ENCODE assay signal across 23 cellular contexts in the genomic region with DNA sequence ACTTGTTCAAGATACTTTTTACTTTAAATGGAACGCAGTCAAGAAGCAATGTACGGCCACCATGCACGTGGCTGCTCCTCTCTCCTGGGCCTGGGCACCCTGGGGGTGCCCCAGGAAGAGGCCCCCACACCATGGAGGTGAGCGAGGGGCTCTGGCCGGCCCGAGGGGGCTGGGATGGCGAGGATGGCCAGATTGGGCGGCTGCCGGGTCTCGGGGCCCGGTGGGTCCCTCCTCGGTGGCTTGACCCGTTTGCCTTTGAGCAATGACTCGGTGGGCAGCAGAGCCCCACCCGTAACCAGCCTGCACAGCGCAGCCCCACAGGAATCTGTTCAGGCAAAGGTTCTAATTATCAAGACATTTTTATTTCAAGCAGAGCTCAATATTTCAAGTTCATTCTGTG.
"Had no signal": no experiment of that assay in that cellular context is flagged by ENCODE, and none has a peak within 500 bp of the region (broad histone marks: within the 10 kb centered on the region; RNA-seq: fewer than 3 reads in every experiment).

No MANE protein-coding gene starts in this region.

- H3K27me3 Mint-ChIP-seq: activated CD4-positive, alpha-beta memory T cell treated with anti-CD3 and anti-CD28 coated beads for 36 hours; activated naive CD8-positive, alpha-beta T cell treated with anti-CD3 and anti-CD28 coated beads, Interleukin-2, amount 10 ng/mL, durations not matched to agents 7 days and 5 days; natural killer cell treated with Interleukin-12 subunit alpha and Interleukin-12 subunit beta and Interleukin-15 and Interleukin-18, amount 100 ng/mL, for 72 hours had no signal

- ATAC-seq: left lung; natural killer cell treated with Interleukin-12 subunit alpha and Interleukin-12 subunit beta and Interleukin-15 and Interleukin-18, amount 100 ng/mL, for 72 hours; pancreas had no signal

- H3K27me3 ChIP-seq: colonic mucosa, upper lobe of left lung had no signal

- H3K4me2 ChIP-seq: hepatocyte, smooth muscle cell had no signal

- H3K36me3 ChIP-seq: colonic mucosa, esophagus muscularis mucosa, left lung, neutrophil, pancreas, right lobe of liver, upper lobe of left lung had no signal

- H3K4me3 Mint-ChIP-seq: activated CD4-positive, alpha-beta memory T cell treated with anti-CD3 and anti-CD28 coated beads for 36 hours; activated naive CD4-positive, alpha-beta T cell treated with anti-CD3 and anti-CD28 coated beads for 36 hours; activated naive CD8-positive, alpha-beta T cell treated with anti-CD3 and anti-CD28 coated beads, Interleukin-2, amount 10 ng/mL, durations not matched to agents 7 days and 5 days; immature natural killer cell; natural killer cell treated with Interleukin-12 subunit alpha and Interleukin-12 subunit beta and Interleukin-15 and Interleukin-18, amount 100 ng/mL, for 72 hours; T-helper 1 cell treated with Interleukin-12 subunit alpha and Interleukin-12 subunit beta and Interleukin-4 antibody, amounts not matched to agents 30 μg/mL and 1 μg/mL, for 36 hours had no signal

- H3K9me3 ChIP-seq: colonic mucosa, esophagus muscularis mucosa, left lung, neutrophil, pancreas, right lobe of liver, upper lobe of left lung had no signal

- H3K4me1 ChIP-seq: colonic mucosa, pancreas, right lobe of liver had no signal

- H3K27ac ChIP-seq: colonic mucosa, esophagus muscularis mucosa, hepatocyte, neutrophil, pancreas had no signal

- H3K9me3 Mint-ChIP-seq: activated CD4-positive, alpha-beta memory T cell treated with anti-CD3 and anti-CD28 coated beads for 36 hours; activated naive CD4-positive, alpha-beta T cell treated with anti-CD3 and anti-CD28 coated beads for 36 hours; activated naive CD8-positive, alpha-beta T cell treated with anti-CD3 and anti-CD28 coated beads, Interleukin-2, amount 10 ng/mL, durations not matched to agents 7 days and 5 days; activated T-helper 2 cell treated with anti-CD3 and anti-CD28 coated beads, Interferon-gamma antibody, Interleukin-2, Interleukin-4, amounts not matched to agents 10 μg/mL and 5 μg/mL and 100 μg/mL, durations not matched to agents 14 hours and 24 hours and 36 hours; immature natural killer cell; natural killer cell treated with Interleukin-12 subunit alpha and Interleukin-12 subunit beta and Interleukin-15 and Interleukin-18, amount 100 ng/mL, for 72 hours; T-helper 1 cell treated with Interleukin-12 subunit alpha and Interleukin-12 subunit beta and Interleukin-4 antibody, amounts not matched to agents 30 μg/mL and 1 μg/mL, for 36 hours had no signal

- DNase-seq: activated CD4-positive, alpha-beta memory T cell treated with anti-CD3 and anti-CD28 coated beads for 36 hours; activated CD4-positive, CD25-positive, alpha-beta regulatory T cell; activated naive CD4-positive, alpha-beta T cell treated with anti-CD3 and anti-CD28 coated beads for 36 hours; activated naive CD8-positive, alpha-beta T cell treated with anti-CD3 and anti-CD28 coated beads, Interleukin-2, amount 10 ng/mL, durations not matched to agents 7 days and 5 days; amygdala; colonic mucosa; glutamatergic neuron; immature natural killer cell; kidney glomerular epithelial cell; stimulated activated CD4-positive, alpha-beta T cell treated with anti-CD3 and anti-CD28 coated beads, Interleukin-4, amount 100 ng/mL, for 1 hour; stimulated activated naive CD4-positive, alpha-beta T cell treated with Interleukin-2 at 50 U/mL for 16 hours; T1000 had no signal

- H3K4me3 ChIP-seq: colonic mucosa, esophagus muscularis mucosa, hepatocyte, left lung, pancreas, right lobe of liver, smooth muscle cell, upper lobe of left lung had no signal

- H3K27ac Mint-ChIP-seq: activated CD4-positive, alpha-beta memory T cell treated with anti-CD3 and anti-CD28 coated beads for 36 hours; activated naive CD4-positive, alpha-beta T cell treated with anti-CD3 and anti-CD28 coated beads for 36 hours; activated naive CD8-positive, alpha-beta T cell treated with anti-CD3 and anti-CD28 coated beads, Interleukin-2, amount 10 ng/mL, durations not matched to agents 7 days and 5 days; activated T-helper 2 cell treated with anti-CD3 and anti-CD28 coated beads, Interferon-gamma antibody, Interleukin-2, Interleukin-4, amounts not matched to agents 10 μg/mL and 5 μg/mL and 100 μg/mL, durations not matched to agents 14 hours and 24 hours and 36 hours; immature natural killer cell; natural killer cell treated with Interleukin-12 subunit alpha and Interleukin-12 subunit beta and Interleukin-15 and Interleukin-18, amount 100 ng/mL, for 72 hours; T-helper 1 cell treated with Interleukin-12 subunit alpha and Interleukin-12 subunit beta and Interleukin-4 antibody, amounts not matched to agents 30 μg/mL and 1 μg/mL, for 36 hours had no signal

- H3K36me3 Mint-ChIP-seq: activated CD4-positive, alpha-beta memory T cell treated with anti-CD3 and anti-CD28 coated beads for 36 hours had no signal
